ENCODE assay signal across 20 cellular contexts in genomic region chr9:100063185-100063584, GRCh38. TPM values are rescaled to one million over a fixed set of nuclear protein-coding genes. Genes with fewer than 3 reads are reported as not detected.
A peak's percentile ranks its signal among the peaks of the same experiment; 100 is the strongest.
DNase-seq lines count a peak whose midpoint lies in the region; ATAC-seq and TF ChIP-seq lines count a peak whose summit lies in the region.
"Had no signal": no experiment of that assay in that cellular context is flagged by ENCODE, and none has a peak within 500 bp of the region (broad histone marks: within the 10 kb centered on the region; RNA-seq: fewer than 3 reads in every experiment).

No MANE protein-coding gene starts in this region.

- TF ChIP-seq POLR2A in body of pancreas (IDR thresholded peaks at IDR 0.05) = no peak

- intact Hi-C loops in A673 (cut with micrococcal nuclease; ENCODE audit: unreplicated experiment) = no loop called here
- intact Hi-C loops in body of pancreas (cut with DNase I) = no loop called here

- H3K36me3 ChIP-seq in A673 (ENCODE audit: insufficient read depth, low read length, poor library complexity, severe bottlenecking) (no peaks in the 10 kb centered on the region), body of pancreas (replicated peaks in 1 of 2; ENCODE audit: insufficient read depth in 1 of 2, low read depth in 2 of 2) (no peaks in the 10 kb centered on the region)
- H3K36me3 ChIP-seq: prostate gland had no signal

- ATAC-seq in body of pancreas = peak; percentile 55
- ATAC-seq: activated CD8-positive, alpha-beta T cell treated with anti-CD3 and anti-CD28 coated beads for 36 hours had no signal

- CTCF ChIA-PET in A673 (lab: Charles Lee) = no interaction called here

- 16 to 21% methylated on average over 3 of the region's 3 CpGs for WGBS in body of pancreas, 2 donors

- POLR2A ChIA-PET in A673 (lab: Charles Lee; ENCODE audit: low non-redundant PET) = no interaction called here

- H3K4me1 ChIP-seq in A673 (ENCODE audit: insufficient read depth, low read length, poor library complexity, severe bottlenecking) (peaks cover 35% of the 10 kb centered on the region), body of pancreas (peaks cover 20% of the 10 kb centered on the region)
- H3K4me1 ChIP-seq: prostate gland had no signal

- BruUV-seq in A673 (replicated peaks; lab: Mats Ljungman, UMichigan) = no TSS peak

- H3K27ac ChIP-seq in A673 (ENCODE audit: low read depth, low read length, poor library complexity, severe bottlenecking) (no peak overlapping the region), body of pancreas (peak overlapping the region in 2 of 4 donors; percentile 5 to 10)
- H3K27ac ChIP-seq: prostate gland had no signal

- H3K4me3 ChIP-seq in A673 (ENCODE audit: low read depth, low read length, poor library complexity, severe bottlenecking) (no peak overlapping the region), body of pancreas (no peak overlapping the region)
- H3K4me3 ChIP-seq: prostate gland had no signal

- H3K27me3 ChIP-seq in A673 (replicated peaks; ENCODE audit: insufficient read depth, low read depth, low read length, poor library complexity) (no peaks in the 10 kb centered on the region), body of pancreas (no peaks in the 10 kb centered on the region)

- TF ChIP-seq CTCF in A673 (conservative IDR thresholded peaks at IDR 0.05; ENCODE audit: low read depth, low read length) = no peak
- TF ChIP-seq CTCF in body of pancreas (IDR thresholded peaks at IDR 0.05) = no peak

- H3K9me3 ChIP-seq in A673 (ENCODE audit: low read depth, low read length, poor library complexity, severe bottlenecking) = no peaks in the 10 kb centered on the region
- no peaks in the 10 kb centered on the region for H3K9me3 ChIP-seq in body of pancreas
- H3K9me3 ChIP-seq: prostate gland had no signal

- DNase-seq in A673 (ENCODE audit: low spot score) = peak; percentile 73
- DNase-seq in HCEC 1CT = peak; percentile 19
- no peak for DNase-seq in body of pancreas
- peak; percentile 13 for DNase-seq in left kidney (ENCODE audit: low read depth, low spot score)
- no peak for DNase-seq in DMS 273 treated with DMSO at 0.1 percent for 48 hours (lab: John Stamatoyannopoulos, UW)
- DNase-seq in foreskin melanocyte = no peak
- no peak for DNase-seq in SHP77 (lab: John Stamatoyannopoulos, UW)
- no peak for DNase-seq in nucleus accumbens (lab: John Stamatoyannopoulos, UW)
- DNase-seq: activated B cell treated with CpG ODN at 0.5 μM for 24 hours; activated CD8-positive, alpha-beta T cell treated with anti-CD3 and anti-CD28 coated beads for 36 hours; activated naive CD4-positive, alpha-beta T cell treated with anti-CD3 and anti-CD28 coated beads, Interleukin-2, amount 50 U/mL, for 16 hours; activated T-cell treated with anti-CD3 and anti-CD28 coated beads, Interleukin-2, amount 50 U/mL, for 24 hours; C1 segment of cervical spinal cord; DMS153; kidney; midbrain; NCI-H1436 treated with DMSO at 0.1 percent for 48 hours; NCI-H2171 treated with DMSO at 0.1 percent for 48 hours; SIG-M5 had no signal

RNA-seq across cellular contexts. Expression of gene ERP44, which starts 35.6 kb away (rescaled TPM):
- total RNA-seq in A673 (2021) = 14.4 and 16.8 TPM in 2 replicates
- total RNA-seq in body of pancreas = 10 to 100 TPM; 11.2 to 11.5 TPM

RNA-seq across cellular contexts. Expression of gene INVS, which starts 35.9 kb away (rescaled TPM):
- 21.8 and 23.3 TPM in 2 replicates for total RNA-seq in A673 (2021)
- 10 to 100 TPM; 28.3 to 29.8 TPM for total RNA-seq in body of pancreas

Comparison
In these comparisons a context has a peak if more than half of its experiments do, and no peak if none do; other contexts are left out.
1. DNase-seq: peak in A673 (single experiment), HCEC 1CT (single experiment) and left kidney (single experiment); none in body of pancreas (0 of 4), DMS 273 treated with DMSO at 0.1 percent for 48 hours (single experiment), foreskin melanocyte (single experiment), SHP77 (0 of 2) and nucleus accumbens (0 of 56).